2 cellular contexts compared by ENCODE assay signal in the genomic region with DNA sequence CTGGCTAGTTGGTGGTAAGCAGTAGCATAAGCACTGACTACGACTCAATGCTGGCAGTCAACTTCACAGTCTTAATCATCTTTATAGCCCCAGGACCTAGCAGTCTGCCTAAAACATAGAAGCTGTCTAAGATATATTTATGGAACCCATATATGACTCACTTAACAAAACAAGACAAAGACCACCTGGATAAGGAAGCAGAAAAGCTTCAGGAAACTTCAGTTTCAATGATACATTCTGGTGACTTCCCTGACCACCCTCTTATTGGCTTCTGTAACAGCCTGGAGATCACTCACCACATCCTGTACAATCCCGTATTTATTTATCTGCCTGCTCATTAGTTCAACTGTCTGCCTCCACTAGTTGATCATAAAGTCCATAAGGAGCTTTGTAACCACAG.
TF ChIP-seq lines count a peak whose summit lies in the region.

No MANE protein-coding gene starts in this region.

TF ChIP-seq in IMR-90, 13 proteins besides CTCF, POLR2A, EP300 and RAD21:
- TF ChIP-seq RCOR1 (IDR thresholded peaks at IDR 0.05; ENCODE audit: insufficient replicate concordance, low read length) (peak; percentile 45), MXI1 (IDR thresholded peaks at IDR 0.05; ENCODE audit: borderline replicate concordance, low read depth, low read length) (no peak)

TF ChIP-seq in HepG2, 621 proteins besides CTCF, POLR2A, EP300 and RAD21:
- no peak for TF ChIP-seq ZNF574 (CRISPR knock-in tag; IDR thresholded peaks at IDR 0.05)
- no peak for TF ChIP-seq REXO4 (CRISPR knock-in tag; IDR thresholded peaks at IDR 0.05; ENCODE audit: borderline replicate concordance)
- TF ChIP-seq RARG (CRISPR knock-in tag; IDR thresholded peaks at IDR 0.05; ENCODE audit: low read depth): no peak
- TF ChIP-seq HOXA5 (CRISPR knock-in tag; IDR thresholded peaks at IDR 0.05): no peak
- no peak for TF ChIP-seq RBM39 (IDR thresholded peaks at IDR 0.05; ENCODE audit: low read depth, low read length, poor library complexity, severe bottlenecking)
- TF ChIP-seq TCF7L2 (IDR thresholded peaks at IDR 0.05; ENCODE audit: low read depth, low read length): no peak
- TF ChIP-seq NR3C1 (CRISPR knock-in tag; IDR thresholded peaks at IDR 0.05): no peak
- no peak for TF ChIP-seq ZNF20 (CRISPR knock-in tag; IDR thresholded peaks at IDR 0.05)
- no peak for TF ChIP-seq HOXA3 (CRISPR knock-in tag; IDR thresholded peaks at IDR 0.05)
